ENCODE assay signal across 1 cellular context in genomic region chr15:66565731-66566130, GRCh38.
TF ChIP-seq lines count a peak whose summit lies in the region.

Gene LCTL, minus strand, starts transcription at chr15:66565998. Its CDS starts 633 bp downstream, at chr15:66565365.

TF ChIP-seq in K562, 482 proteins besides CTCF, POLR2A, EP300 and RAD21 (continued from another document):
- TF ChIP-seq VEZF1 (CRISPR knock-in tag; IDR thresholded peaks at IDR 0.05) (peak; percentile 46; the same call in 1 of the 2 replicates), NCOA1 (IDR thresholded peaks at IDR 0.05; ENCODE audit: low read depth) (no peak), PTTG1 (tag; IDR thresholded peaks at IDR 0.05; ENCODE audit: low read depth) (no peak), ZNF316 (IDR thresholded peaks at IDR 0.05) (0 out of 2 replicates have a peak, but pooled peaks have one; percentile 13), BMI1 (IDR thresholded peaks at IDR 0.05; ENCODE audit: low read length) (no peak), HSF4 (CRISPR knock-in tag; IDR thresholded peaks at IDR 0.05; ENCODE audit: borderline replicate concordance) (no peak), HMG20A (CRISPR knock-in tag; conservative IDR thresholded peaks at IDR 0.05) (no peak), RCOR1 (IDR thresholded peaks at IDR 0.05; ENCODE audit: borderline replicate concordance in 1 of 2, low read depth in 2 of 2, low read length in 2 of 2) (no peak), MYC (IDR thresholded peaks at IDR 0.05; ENCODE audit: low read depth, low read length) (no peak), MYC (CRISPR knock-in tag; IDR thresholded peaks at IDR 0.05; ENCODE audit: borderline replicate concordance, low read depth) (no peak)
